In genomic region chr19:42386974-42387707, GRCh38 we compare ENCODE assay signal across 8 cellular contexts. TPM values are rescaled to one million over a fixed set of nuclear protein-coding genes. Genes with fewer than 3 reads are reported as not detected.
A peak's percentile ranks its signal among the peaks of the same experiment; 100 is the strongest.
DNase-seq lines count a peak whose midpoint lies in the region; ATAC-seq and TF ChIP-seq lines count a peak whose summit lies in the region.

No MANE protein-coding gene starts in this region.

- peak overlapping the region; percentile 47 for H3K4me3 ChIP-seq in AG10803 (ENCODE audit: low read length)
- H3K4me3 ChIP-seq in HAP-1, result peak overlapping the region; percentile 47
- peak overlapping the region; percentile 69 for H3K4me3 ChIP-seq in coronary artery
- H3K4me3 ChIP-seq in lower leg skin (ENCODE audit: low read depth, poor library complexity, severe bottlenecking), result peak overlapping the region; percentile 22

- DNase-seq in AG10803 (ENCODE audit: low read depth) (peak; percentile 40), HAP-1 (ENCODE audit: low spot score in 2 of 2) (peak; percentile 80 to 86), NCI-H345 (lab: John Stamatoyannopoulos, UW) (peak; percentile 70), coronary artery (ENCODE audit: low spot score) (no peak), lower leg skin (ENCODE audit: low spot score in 2 of 2) (peak; percentile 43 to 91)
- DNase-seq in activated CD4-positive, alpha-beta T cell treated with anti-CD3 and anti-CD28 coated beads for 24 hours (ENCODE audit: low read depth in 2 of 2), result peak; percentile 49 to 60
- DNase-seq in stimulated activated CD4-positive, alpha-beta T cell treated with anti-CD3 and anti-CD28 coated beads, TNF-alpha, amount 100 ng/mL, for 48 hours (ENCODE audit: low read depth in 3 of 3), result peak; percentile 34 to 62 (median 37)

- peak; percentile 47 for TF ChIP-seq CTCF in AG10803 (conservative IDR thresholded peaks at IDR 0.05; ENCODE audit: low read length)
- no peak for TF ChIP-seq CTCF in coronary artery (IDR thresholded peaks at IDR 0.05)
- TF ChIP-seq CTCF in lower leg skin (IDR thresholded peaks at IDR 0.05), result no peak

- no peaks in the 10 kb centered on the region for H3K9me3 ChIP-seq in HAP-1

- H3K4me1 ChIP-seq in HAP-1, result 0 out of 2 replicates have a peak, but pooled peaks cover 4% of the 10 kb centered on the region

- no peaks in the 10 kb centered on the region for H3K36me3 ChIP-seq in HAP-1 (replicated peaks)

- H3K27ac ChIP-seq in coronary artery, result no peak overlapping the region

- in situ Hi-C loops in HAP-1 (cut with MboI; ENCODE audit: low sequenced_read_pairs), result no loop called here

- intact Hi-C loops in lower leg skin (cut with DNase I; ENCODE audit: low total_unique reads), result no loop called here

- no peak for ATAC-seq in GM19395 (IDR thresholded peaks at IDR 0.05; ENCODE audit: unreplicated experiment)

- 2 to 3% methylated on average over 24 to 48 of the region's 48 CpGs for WGBS in lower leg skin, 2 donors

- TF ChIP-seq POLR2A in lower leg skin (IDR thresholded peaks at IDR 0.05), result no peak

- H3K27me3 ChIP-seq in HAP-1 (ENCODE audit: low read depth), result peaks cover 20% of the 10 kb centered on the region

RNA-seq across cellular contexts. Expression of gene CNFN, which starts 3.0 kb away (rescaled TPM):
- total RNA-seq in lower leg skin, result 100 to 1,000 TPM; 359 to 606 (median 493) TPM

RNA-seq across cellular contexts. Expression of gene LIPE, which starts 40.0 kb away (rescaled TPM):
- total RNA-seq in lower leg skin, result 10 to 100 TPM; 20.9 to 96.9 (median 55.9) TPM

RNA-seq across cellular contexts. Expression of gene CXCL17, which starts 55.6 kb away (rescaled TPM):
- total RNA-seq in lower leg skin, result under 1 TPM in 1 of 4 donors, not detected in 3; 0.69 TPM
